ENCODE assay signal across 8 cellular contexts in genomic region chr15:90664650-90665287, GRCh38. TPM values are rescaled to one million over a fixed set of nuclear protein-coding genes. Genes with fewer than 3 reads are reported as not detected.
DNase-seq lines count a peak whose midpoint lies in the region; ATAC-seq and TF ChIP-seq lines count a peak whose summit lies in the region.

No MANE protein-coding gene starts in this region.

- H3K36me3 Mint-ChIP-seq in CD4-positive, CD25-positive, alpha-beta regulatory T cell: no peaks in the 10 kb centered on the region
- no peaks in the 10 kb centered on the region for H3K36me3 Mint-ChIP-seq in endothelial cell (ENCODE audit: low read depth, unreplicated experiment)

- H3K27ac Mint-ChIP-seq in CD4-positive, CD25-positive, alpha-beta regulatory T cell: peak overlapping the region in 1 of 3 donors; percentile 20
- peak overlapping the region; percentile 42 for H3K27ac Mint-ChIP-seq in endothelial cell (ENCODE audit: unreplicated experiment)

- no peak overlapping the region for H3K27ac ChIP-seq in CD4-positive, CD25-positive, alpha-beta regulatory T cell (ENCODE audit: insufficient read depth, low read length, poor library complexity, severe bottlenecking)
- H3K27ac ChIP-seq in muscle layer of colon (ENCODE audit: low read depth, low read length): peak overlapping the region; percentile 86

- no peaks in the 10 kb centered on the region for H3K9me3 ChIP-seq in CD4-positive, CD25-positive, alpha-beta regulatory T cell (ENCODE audit: control insufficient read depth in 2 of 2, low read length in 2 of 2)
- no peaks in the 10 kb centered on the region for H3K9me3 ChIP-seq in muscle layer of colon (ENCODE audit: low read length)

- peaks cover 85% of the 10 kb centered on the region for H3K27me3 Mint-ChIP-seq in CD4-positive, CD25-positive, alpha-beta regulatory T cell
- peaks cover 9% of the 10 kb centered on the region for H3K27me3 Mint-ChIP-seq in endothelial cell (ENCODE audit: unreplicated experiment)

- no peaks in the 10 kb centered on the region for H3K36me3 ChIP-seq in CD4-positive, CD25-positive, alpha-beta regulatory T cell (ENCODE audit: control insufficient read depth, insufficient read depth, low read length)
- no peaks in the 10 kb centered on the region for H3K36me3 ChIP-seq in muscle layer of colon (ENCODE audit: insufficient read depth, low read length)

- peaks cover 32% of the 10 kb centered on the region for H3K27me3 ChIP-seq in CD4-positive, CD25-positive, alpha-beta regulatory T cell (ENCODE audit: control insufficient read depth, insufficient read depth, low read length)
- H3K27me3 ChIP-seq in muscle layer of colon (ENCODE audit: control insufficient read depth in 1 of 2, insufficient read depth in 2 of 2, low read length in 2 of 2): no peaks in the 10 kb centered on the region

- peak overlapping the region; percentile 72 to 83 (median 80) for H3K4me3 Mint-ChIP-seq in CD4-positive, CD25-positive, alpha-beta regulatory T cell
- H3K4me3 Mint-ChIP-seq in endothelial cell (ENCODE audit: unreplicated experiment): peak overlapping the region; percentile 72

- peaks cover 0 to 7% (median 0%) of the 10 kb centered on the region in 7 donors for H3K9me3 Mint-ChIP-seq in CD4-positive, CD25-positive, alpha-beta regulatory T cell
- H3K9me3 Mint-ChIP-seq in endothelial cell (ENCODE audit: unreplicated experiment): no peaks in the 10 kb centered on the region

- no peak for DNase-seq in CD4-positive, CD25-positive, alpha-beta regulatory T cell
- DNase-seq in OCI-M1 (lab: John Stamatoyannopoulos, UW): peak; percentile 36
- DNase-seq in endothelial cell (ENCODE audit: low spot score): peak; percentile 31
- no peak for DNase-seq in NCI-H2081 treated with DMSO at 0.1 percent for 48 hours (lab: John Stamatoyannopoulos, UW)
- no peak for DNase-seq in NCI-H2107 treated with DMSO at 0.1 percent for 48 hours (lab: John Stamatoyannopoulos, UW; ENCODE audit: unreplicated experiment)

- no peak for TF ChIP-seq CTCF in endothelial cell (IDR thresholded peaks at IDR 0.05; ENCODE audit: unreplicated experiment)

- peak overlapping the region; percentile 53 for H3K9ac ChIP-seq in muscle layer of colon (ENCODE audit: low read length)

- H3K4me1 ChIP-seq in CD4-positive, CD25-positive, alpha-beta regulatory T cell (ENCODE audit: control insufficient read depth, insufficient read depth, low read length, poor library complexity, severe bottlenecking): peaks cover 41% of the 10 kb centered on the region
- no peaks in the 10 kb centered on the region for H3K4me1 ChIP-seq in muscle layer of colon (ENCODE audit: insufficient read depth, low read length)

- H3K4me3 ChIP-seq in CD4-positive, CD25-positive, alpha-beta regulatory T cell (ENCODE audit: low read depth, low read length): no peak overlapping the region
- peak overlapping the region; percentile 76 to 97 for H3K4me3 ChIP-seq in muscle layer of colon (ENCODE audit: low read depth in 1 of 2, low read length in 2 of 2)

- peaks cover 20 to 57% (median 42%) of the 10 kb centered on the region in 4 donors for H3K4me1 Mint-ChIP-seq in CD4-positive, CD25-positive, alpha-beta regulatory T cell
- H3K4me1 Mint-ChIP-seq in endothelial cell (ENCODE audit: unreplicated experiment): peaks cover 10% of the 10 kb centered on the region

- no peak for ATAC-seq in CD4-positive, CD25-positive, alpha-beta regulatory T cell (ENCODE audit: low read depth in 2 of 2)
- ATAC-seq in GM21529 (IDR thresholded peaks at IDR 0.05; ENCODE audit: unreplicated experiment) (peak; percentile 1), GM18873 (IDR thresholded peaks at IDR 0.05; ENCODE audit: low FRiP score, unreplicated experiment) (no peak)

RNA-seq across cellular contexts. Expression of gene BLM, which starts 52.4 kb away (rescaled TPM):
- total RNA-seq in CD4-positive, CD25-positive, alpha-beta regulatory T cell: 12.0 TPM
- polyA plus RNA-seq in CD4-positive, CD25-positive, alpha-beta regulatory T cell: 1 to 10 TPM; 6.3 to 7.8 (median 6.7) TPM
- total RNA-seq in endothelial cell (ENCODE audit: unreplicated experiment): 11.5 TPM

Comparison
In these comparisons a context has a peak if more than half of its experiments do, and no peak if none do; other contexts are left out.
1. DNase-seq: peak in OCI-M1 (single experiment) and endothelial cell (single experiment); none in CD4-positive, CD25-positive, alpha-beta regulatory T cell (0 of 3), NCI-H2081 treated with DMSO at 0.1 percent for 48 hours (single experiment) and NCI-H2107 treated with DMSO at 0.1 percent for 48 hours (single experiment).